Comparison of ENCODE assay signal across 10 cellular contexts in genomic region chr3:15726043-15726442, GRCh38.
DNase-seq lines count a peak whose midpoint lies in the region; ATAC-seq and TF ChIP-seq lines count a peak whose summit lies in the region.
"Had no signal": no experiment of that assay in that cellular context is flagged by ENCODE, and none has a peak within 500 bp of the region (broad histone marks: within the 10 kb centered on the region; RNA-seq: fewer than 3 reads in every experiment).

No MANE protein-coding gene starts in this region.

- CTCF ChIA-PET in IMR-90 (lab: Yijun Ruan, JAX): interaction anchor here (0.9 kb wide), 1 partner anchor 54 kb away, joined by 3 read pairs; no protein-coding TSS in a partner anchor

- no peak overlapping the region for H4K5ac ChIP-seq in IMR-90 (ENCODE audit: low read depth, low read length)

- 0 out of 4 replicates have a peak overlapping the region, but pooled peaks of 1 of the 2 experiments have one; percentile 44 for H4K8ac ChIP-seq in IMR-90 (ENCODE audit: low read depth in 2 of 2, low read length in 2 of 2)

- H3K36me3 ChIP-seq in GM23338 (ENCODE audit: insufficient read depth) (no peaks in the 10 kb centered on the region), IMR-90 (ENCODE audit: control insufficient read depth, insufficient read depth, low read length) (peaks cover 41% of the 10 kb centered on the region)

- in situ Hi-C loops in IMR-90 (cut with MboI; ENCODE audit: low sequenced_read_pairs): no loop called here

- H3K4me3 Mint-ChIP-seq in GM23338 (no peak overlapping the region), mesothelial cell of epicardium (no peak overlapping the region)
- H3K4me3 Mint-ChIP-seq in activated CD4-positive, alpha-beta T cell treated with anti-CD3 and anti-CD28 coated beads, Interleukin-2, amount 10 ng/mL, durations not matched to agents 24 days and 14 days: no peak overlapping the region

- DNase-seq in GM23338 (ENCODE audit: low spot score) (peak; percentile 18), IMR-90 (peak; percentile 54), mesothelial cell of epicardium (ENCODE audit: low spot score in 2 of 2, unreplicated experiment in 2 of 2) (no peak), activated gamma-delta T cell (lab: John Stamatoyannopoulos, UW) (no peak), caudate nucleus (lab: John Stamatoyannopoulos, UW) (no peak), SHP77 (lab: John Stamatoyannopoulos, UW) (no peak)
- DNase-seq in activated CD4-positive, alpha-beta T cell treated with anti-CD3 and anti-CD28 coated beads, Interleukin-2, amount 10 ng/mL, durations not matched to agents 24 days and 14 days: no peak
- DNase-seq: MV-4-11 had no signal

- peaks cover 10% of the 10 kb centered on the region for H3K9me1 ChIP-seq in IMR-90 (ENCODE audit: insufficient read depth, low read length)

- H3K27ac ChIP-seq in GM23338 (ENCODE audit: low read depth) (peak overlapping the region; percentile 41; the same call in 1 of the 2 replicates), IMR-90 (ENCODE audit: insufficient read depth, low read length) (no peak overlapping the region), caudate nucleus (ENCODE audit: low read depth, low read length) (no peak overlapping the region)

- no peaks in the 10 kb centered on the region for H3F3A ChIP-seq in GM23338 (replicated peaks; ENCODE audit: low read depth)

- H3K36me3 Mint-ChIP-seq in GM23338 (ENCODE audit: low read depth) (peaks cover 25% of the 10 kb centered on the region; the same call in 2 of the 3 replicates), mesothelial cell of epicardium (peaks cover 33% of the 10 kb centered on the region)
- H3K36me3 Mint-ChIP-seq in activated CD4-positive, alpha-beta T cell treated with anti-CD3 and anti-CD28 coated beads, Interleukin-2, amount 10 ng/mL, durations not matched to agents 24 days and 14 days (ENCODE audit: low read depth): peaks cover 54% of the 10 kb centered on the region

- H4K20me1 ChIP-seq in GM23338 (replicated peaks; ENCODE audit: insufficient read depth): no peaks in the 10 kb centered on the region
- no peaks in the 10 kb centered on the region for H4K20me1 ChIP-seq in IMR-90 (ENCODE audit: insufficient read depth, low read length)

- TF ChIP-seq CTCF in GM23338 (conservative IDR thresholded peaks at IDR 0.05; ENCODE audit: low read depth in 2 of 2) (no peak), IMR-90 (conservative IDR thresholded peaks at IDR 0.05; ENCODE audit: low read depth, low read length) (no peak), mesothelial cell of epicardium (IDR thresholded peaks at IDR 0.05; ENCODE audit: unreplicated experiment) (no peak)

- intact Hi-C loops in IMR-90 (cut with micrococcal nuclease): no loop called here
- intact Hi-C loops in activated CD4-positive, alpha-beta T cell treated with anti-CD3 and anti-CD28 coated beads, Interleukin-2, amount 10 ng/mL, durations not matched to agents 24 days and 14 days (cut with micrococcal nuclease): loop anchor here (5.0 kb wide), 1 partner anchor 79 kb away; no protein-coding TSS in a partner anchor

- no peaks in the 10 kb centered on the region for H3K79me2 ChIP-seq in GM23338 (replicated peaks; ENCODE audit: insufficient read depth)

- H3K9ac ChIP-seq in IMR-90 (ENCODE audit: low read depth, low read length): no peak overlapping the region

- H3K9me2 ChIP-seq in GM23338 (ENCODE audit: insufficient read depth): no peaks in the 10 kb centered on the region

- no peak overlapping the region for H2BK15ac ChIP-seq in IMR-90 (ENCODE audit: low read depth, low read length)

- H3K23ac ChIP-seq in IMR-90 (ENCODE audit: low read depth, low read length): no peak overlapping the region; the same call in 1 of the 2 replicates

- no peaks in the 10 kb centered on the region for H3K9me3 ChIP-seq in IMR-90 (ENCODE audit: control insufficient read depth, insufficient read depth, low read length)

- no peaks in the 10 kb centered on the region for H3K27me3 Mint-ChIP-seq in GM23338 (ENCODE audit: insufficient read depth, low read depth, poor library complexity)
- no peaks in the 10 kb centered on the region for H3K27me3 Mint-ChIP-seq in mesothelial cell of epicardium (ENCODE audit: low read depth)
- H3K27me3 Mint-ChIP-seq in activated CD4-positive, alpha-beta T cell treated with anti-CD3 and anti-CD28 coated beads, Interleukin-2, amount 10 ng/mL, durations not matched to agents 24 days and 14 days: no peaks in the 10 kb centered on the region

- POLR2A ChIA-PET in IMR-90 (lab: Charles Lee; ENCODE audit: unreplicated experiment): no interaction called here

- H2AFZ ChIP-seq in GM23338 (no peak overlapping the region), IMR-90 (replicated peaks; ENCODE audit: low read length, poor library complexity) (no peak overlapping the region)

- no peak overlapping the region for H2AK9ac ChIP-seq in IMR-90 (replicated peaks; ENCODE audit: low read depth, low read length, poor library complexity)

- H2AK5ac ChIP-seq in IMR-90 (ENCODE audit: low read depth, low read length): no peak overlapping the region

- H4K91ac ChIP-seq in IMR-90 (ENCODE audit: insufficient read depth, low read depth, low read length): no peak overlapping the region

- no peak overlapping the region for H3K4ac ChIP-seq in IMR-90 (ENCODE audit: low read depth, low read length)

- H3K9me3 Mint-ChIP-seq in GM23338: no peaks in the 10 kb centered on the region
- H3K9me3 Mint-ChIP-seq in mesothelial cell of epicardium: peaks cover 3% of the 10 kb centered on the region
- no peaks in the 10 kb centered on the region for H3K9me3 Mint-ChIP-seq in activated CD4-positive, alpha-beta T cell treated with anti-CD3 and anti-CD28 coated beads, Interleukin-2, amount 10 ng/mL, durations not matched to agents 24 days and 14 days

- no peak for TF ChIP-seq RAD21 in IMR-90 (IDR thresholded peaks at IDR 0.05; ENCODE audit: low read length)

- H3K4me3 ChIP-seq in GM23338 (no peak overlapping the region), IMR-90 (ENCODE audit: insufficient read depth, low read depth, low read length) (no peak overlapping the region)
- H3K4me3 ChIP-seq: lung had no signal

- peaks cover 10% of the 10 kb centered on the region; the same call in 2 of the 3 replicates for H3K4me1 Mint-ChIP-seq in GM23338
- peaks cover 9% of the 10 kb centered on the region for H3K4me1 Mint-ChIP-seq in mesothelial cell of epicardium
- peaks cover 17% of the 10 kb centered on the region for H3K4me1 Mint-ChIP-seq in activated CD4-positive, alpha-beta T cell treated with anti-CD3 and anti-CD28 coated beads, Interleukin-2, amount 10 ng/mL, durations not matched to agents 24 days and 14 days

- peak; percentile 83 for ATAC-seq in GM18909 (IDR thresholded peaks at IDR 0.05; ENCODE audit: poor library complexity, unreplicated experiment)
- no peak for ATAC-seq in GM23338
- peak; percentile 74 for ATAC-seq in IMR-90 (ENCODE audit: low read depth)

- dilution Hi-C loops in IMR-90 (cut with HindIII; ENCODE audit: low sequenced_read_pairs, unreplicated experiment): no loop called here

- H2BK120ac ChIP-seq in IMR-90 (ENCODE audit: low read depth, low read length): no peak overlapping the region

- no TSS peak for BruUV-seq in IMR-90 (replicated peaks; lab: Mats Ljungman, UMichigan)

- H3K4me2 ChIP-seq in GM23338 (no peak overlapping the region), IMR-90 (ENCODE audit: low read depth, low read length) (peak overlapping the region; percentile 48; the same call in 1 of the 2 replicates)

- TF ChIP-seq POLR2A in IMR-90 (IDR thresholded peaks at IDR 0.05; ENCODE audit: low read depth, low read length): no peak

- H3K4me1 ChIP-seq in GM23338 (ENCODE audit: insufficient read depth): no peaks in the 10 kb centered on the region
- H3K4me1 ChIP-seq in IMR-90 (ENCODE audit: control insufficient read depth, insufficient read depth, low read length): peaks cover 5% of the 10 kb centered on the region

- no CpG with 5 or more reads among the region's 2 CpGs for WGBS in IMR-90 (ENCODE audit: extremely low coverage in 2 of 2, insufficient read length in 1 of 2), 2 experiments

- peaks cover 33 to 61% of the 10 kb centered on the region in 2 experiments for H3K79me1 ChIP-seq in IMR-90 (ENCODE audit: low read depth in 1 of 2, low read length in 2 of 2)

- H3K14ac ChIP-seq in IMR-90 (replicated peaks; ENCODE audit: low read depth, low read length): no peak overlapping the region

- H3K18ac ChIP-seq in IMR-90 (ENCODE audit: low read depth, low read length): no peak overlapping the region

- H3K27me3 ChIP-seq in GM23338 (ENCODE audit: insufficient read depth): no peaks in the 10 kb centered on the region
- no peaks in the 10 kb centered on the region for H3K27me3 ChIP-seq in IMR-90 (ENCODE audit: control insufficient read depth, insufficient read depth, low read length)

- H3K27ac Mint-ChIP-seq in GM23338 (peak overlapping the region; percentile 88), mesothelial cell of epicardium (peak overlapping the region; percentile 84)
- H3K27ac Mint-ChIP-seq in activated CD4-positive, alpha-beta T cell treated with anti-CD3 and anti-CD28 coated beads, Interleukin-2, amount 10 ng/mL, durations not matched to agents 24 days and 14 days: no peak overlapping the region

- no peak overlapping the region for H2BK20ac ChIP-seq in IMR-90 (ENCODE audit: low read depth, low read length)

- H2BK5ac ChIP-seq in IMR-90 (ENCODE audit: low read depth, low read length, poor library complexity, severe bottlenecking): peak overlapping the region; percentile 52

- H3K56ac ChIP-seq in IMR-90 (ENCODE audit: extremely low read depth, insufficient read depth, low read length): no peak overlapping the region

TF ChIP-seq in GM23338, 12 proteins besides CTCF, POLR2A, EP300 and RAD21 (continues in another document):
- TF ChIP-seq ZNF331 (CRISPR knock-in tag; IDR thresholded peaks at IDR 0.05; ENCODE audit: low read depth) (no peak), ZNF114 (CRISPR knock-in tag; IDR thresholded peaks at IDR 0.05) (no peak)

TF ChIP-seq in IMR-90, 13 proteins besides CTCF, POLR2A, EP300 and RAD21 (continues in another document):
- TF ChIP-seq ELK1 (IDR thresholded peaks at IDR 0.05; ENCODE audit: borderline replicate concordance, low read depth, low read length) (no peak), MXI1 (IDR thresholded peaks at IDR 0.05; ENCODE audit: borderline replicate concordance, low read depth, low read length) (no peak), MAFK (IDR thresholded peaks at IDR 0.05; ENCODE audit: low read depth, low read length) (no peak), MAZ (IDR thresholded peaks at IDR 0.05; ENCODE audit: borderline replicate concordance, low read depth, low read length) (no peak), SMC3 (IDR thresholded peaks at IDR 0.05; ENCODE audit: low read depth, low read length) (no peak), RFX5 (IDR thresholded peaks at IDR 0.05; ENCODE audit: low read depth, low read length) (no peak), NFE2L2 (IDR thresholded peaks at IDR 0.05; ENCODE audit: low read depth, low read length) (no peak)

Comparison
In these comparisons a context has a peak if more than half of its experiments do, and no peak if none do; other contexts are left out.
1. DNase-seq: peak in GM23338 (single experiment) and IMR-90 (single experiment); none in mesothelial cell of epicardium (0 of 2), activated CD4-positive, alpha-beta T cell treated with anti-CD3 and anti-CD28 coated beads, Interleukin-2, amount 10 ng/mL, durations not matched to agents 24 days and 14 days (single experiment), activated gamma-delta T cell (single experiment), caudate nucleus (0 of 61) and SHP77 (0 of 2).